ENCODE assay signal across 10 cellular contexts in genomic region chr2:74204436-74204835, GRCh38. TPM values are rescaled to one million over a fixed set of nuclear protein-coding genes. Genes with fewer than 3 reads are reported as not detected.
DNase-seq lines count a peak whose midpoint lies in the region; TF ChIP-seq lines count a peak whose summit lies in the region.
"Had no signal": no experiment of that assay in that cellular context is flagged by ENCODE, and none has a peak within 500 bp of the region (broad histone marks: within the 10 kb centered on the region; RNA-seq: fewer than 3 reads in every experiment).

No MANE protein-coding gene starts in this region.

- TF ChIP-seq POLR2A in stomach (IDR thresholded peaks at IDR 0.05): no peak

- no peaks in the 10 kb centered on the region for H3K27me3 ChIP-seq in stomach

- TF ChIP-seq CTCF in RWPE1 (conservative IDR thresholded peaks at IDR 0.05; ENCODE audit: low read depth): no peak
- TF ChIP-seq CTCF in coronary artery (IDR thresholded peaks at IDR 0.05): no peak
- TF ChIP-seq CTCF in stomach (IDR thresholded peaks at IDR 0.05): no peak
- TF ChIP-seq CTCF in GM20000 (IDR thresholded peaks at IDR 0.05; ENCODE audit: extremely low read depth, missing control alignments): no peak

- H3K4me3 ChIP-seq in coronary artery (no peak overlapping the region), stomach (no peak overlapping the region)

- intact Hi-C loops in stomach (cut with DNase I; ENCODE audit: low total_unique reads): no loop called here

- peaks cover 26 to 73% (median 51%) of the 10 kb centered on the region in 4 donors for H3K4me1 ChIP-seq in stomach

- WGBS in stomach, 5 donors: 91 to 98% (median 94%) methylated on average over 3 of the region's 3 CpGs

- POLR2A ChIA-PET in RWPE1 (lab: Yijun Ruan, JAX; ENCODE audit: low non-redundant PET): interaction anchor here (0.5 to 1.7 kb wide), 2 partner anchors 26 to 72 kb away, joined by 3 to 4 read pairs; partner anchors contain the start of gene MOB1A

- no peaks in the 10 kb centered on the region for H3K9me3 ChIP-seq in stomach

- TF ChIP-seq EP300 in stomach (IDR thresholded peaks at IDR 0.05): no peak

- H3K27ac ChIP-seq in RWPE1: peak overlapping the region; percentile 72
- H3K27ac ChIP-seq in coronary artery: peak overlapping the region; percentile 62 to 65
- H3K27ac ChIP-seq in stomach: peak overlapping the region in 4 of 5 donors; percentile 2 to 90 (median 52)

- DNase-seq in activated effector memory CD4-positive, alpha-beta T cell treated with anti-CD3 and anti-CD28 coated beads, Interleukin-2, amount 50 U/mL, for 16 hours: peak; percentile 53
- no peak for DNase-seq in activated effector memory CD4-positive, alpha-beta T cell treated with Interleukin-2 at 50 U/mL for 16 hours
- no peak for DNase-seq in RWPE1 (ENCODE audit: low spot score)
- no peak for DNase-seq in coronary artery (ENCODE audit: low spot score)
- no peak for DNase-seq in stomach
- no peak for DNase-seq in GM20000 (ENCODE audit: low spot score)
- DNase-seq in NCI-H69 (lab: John Stamatoyannopoulos, UW): no peak
- DNase-seq in HuH-7 (ENCODE audit: low spot score): no peak
- DNase-seq: Kasumi-1, T-helper 9 cell had no signal

- H3K36me3 ChIP-seq in stomach: peaks cover 9 to 34% (median 25%) of the 10 kb centered on the region in 4 donors

- CTCF ChIA-PET in RWPE1 (lab: Yijun Ruan, JAX): interaction anchor here (0.7 kb wide), 1 partner anchor 65 kb away, joined by 3 read pairs; no protein-coding TSS in a partner anchor

RNA-seq across cellular contexts. Expression of gene MTHFD2, which starts 6.0 kb away (rescaled TPM):
- 10 to 100 TPM in 3 of 5 donors, 1 to 10 TPM in 2; 4.3 to 51.3 (median 37.7) TPM for total RNA-seq in stomach
- 10 to 100 TPM; 34.1 to 54.1 (median 42.1) TPM for polyA plus RNA-seq in stomach

RNA-seq across cellular contexts. Expression of gene MOB1A, which starts 25.8 kb away (rescaled TPM):
- 100 to 1,000 TPM in 2 of 5 donors, 10 to 100 TPM in 3; 58.9 to 127 (median 74.1) TPM for total RNA-seq in stomach
- polyA plus RNA-seq in stomach: 10 to 100 TPM; 22.4 to 38.2 (median 30.7) TPM

RNA-seq across cellular contexts. Expression of gene BOLA3, which starts 56.7 kb away (rescaled TPM):
- 100 to 1,000 TPM in 2 of 5 donors, 10 to 100 TPM in 2, not detected in 1; 13.3 to 310 (median 65.8) TPM for total RNA-seq in stomach
- polyA plus RNA-seq in stomach: 100 to 1,000 TPM in 1 of 3 donors, 10 to 100 TPM in 2; 57.3 to 129 (median 94.1) TPM
